1 cellular context compared by ENCODE assay signal in genomic region chr12:6771091-6771495, GRCh38.
A peak's percentile ranks its signal among the peaks of the same experiment; 100 is the strongest.
TF ChIP-seq lines count a peak whose summit lies in the region.

No MANE protein-coding gene starts in this region.

TF ChIP-seq in GM12878, 131 proteins besides CTCF, POLR2A, EP300 and RAD21:
- TF ChIP-seq SPI1 (IDR thresholded peaks at IDR 0.05; ENCODE audit: borderline replicate concordance, insufficient read depth, low read depth, low read length) = peak; percentile 69; the same call in 1 of the 2 replicates
- no peak for TF ChIP-seq HDAC6 (IDR thresholded peaks at IDR 0.05; ENCODE audit: unreplicated experiment)
- no peak for TF ChIP-seq SUPT20H (IDR thresholded peaks at IDR 0.05; ENCODE audit: borderline replicate concordance, control insufficient read depth, low read depth, low read length)
- TF ChIP-seq SKIL (IDR thresholded peaks at IDR 0.05; ENCODE audit: low read depth, poor library complexity, severe bottlenecking) = no peak
- no peak for TF ChIP-seq JUND (IDR thresholded peaks at IDR 0.05; ENCODE audit: low read depth, low read length)
- no peak for TF ChIP-seq KDM1A (IDR thresholded peaks at IDR 0.05; ENCODE audit: borderline replicate concordance)
